10 cellular contexts compared by ENCODE assay signal in the genomic region with DNA sequence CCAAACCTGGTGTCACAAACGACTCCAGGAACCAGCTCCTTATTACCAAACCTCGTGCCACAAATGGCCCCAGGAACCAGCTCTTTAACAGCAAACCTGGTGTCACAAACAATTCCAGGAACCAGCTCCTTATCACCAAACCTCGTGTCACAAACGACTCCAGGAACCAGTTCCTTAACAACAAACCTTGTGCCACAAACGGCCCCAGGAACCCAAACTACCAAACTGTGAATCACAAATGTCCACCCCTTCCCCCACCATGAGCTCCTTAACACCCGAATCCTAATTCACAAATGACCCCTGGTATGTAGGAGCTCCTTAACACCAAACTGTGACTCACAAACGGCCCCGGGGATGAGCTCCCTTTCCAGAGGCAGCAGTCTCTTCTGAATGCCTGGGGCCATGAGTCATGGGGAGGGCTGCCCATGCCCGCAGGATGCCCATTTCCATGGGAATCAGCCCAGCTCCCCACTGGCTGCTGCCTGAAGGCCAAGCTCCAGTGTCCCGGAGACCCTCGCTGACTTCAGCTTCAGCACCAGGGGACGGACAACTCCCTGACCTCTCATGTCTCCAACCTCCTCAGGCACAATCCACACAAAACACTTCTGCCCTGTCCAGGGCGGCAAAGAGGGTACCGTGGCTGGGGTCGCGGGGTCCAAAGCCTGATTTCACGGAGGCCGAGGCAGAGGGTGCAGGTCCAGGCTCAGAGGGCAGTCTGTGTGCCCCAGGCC.
DNase-seq lines count a peak whose midpoint lies in the region; ATAC-seq and TF ChIP-seq lines count a peak whose summit lies in the region.
"Had no signal": no experiment of that assay in that cellular context is flagged by ENCODE, and none has a peak within 500 bp of the region (broad histone marks: within the 10 kb centered on the region; RNA-seq: fewer than 3 reads in every experiment).

No MANE protein-coding gene starts in this region.

- H3K4me1 ChIP-seq in body of pancreas, result peaks cover 6% of the 10 kb centered on the region

- H3K27ac ChIP-seq in body of pancreas, result no peak overlapping the region

- no peak for ATAC-seq in body of pancreas

- peak; percentile 96 for DNase-seq in ACHN
- DNase-seq in HCEC 1CT, result peak; percentile 93
- peak; percentile 83 for DNase-seq in SW480 (ENCODE audit: low spot score)
- peak; percentile 93 to 96 for DNase-seq in foreskin fibroblast
- DNase-seq in DMS 273 treated with DMSO at 0.1 percent for 48 hours (lab: John Stamatoyannopoulos, UW), result no peak
- no peak for DNase-seq in posterior vena cava (ENCODE audit: low spot score)
- no peak for DNase-seq in body of pancreas
- no peak for DNase-seq in putamen (ENCODE audit: low spot score)
- DNase-seq: naive B cell, NCI-H524 had no signal

- 46 to 70% methylated on average over 8 to 18 of the region's 18 CpGs for WGBS in body of pancreas, 2 donors

- intact Hi-C loops in posterior vena cava (cut with DNase I) (loop anchor here in 1 of 2 donors (10.0 kb wide), 1 partner anchor 1408 kb away; no protein-coding TSS in a partner anchor), body of pancreas (cut with DNase I) (no loop called here)

- H3K36me3 ChIP-seq in body of pancreas (replicated peaks in 1 of 2; ENCODE audit: insufficient read depth in 1 of 2, low read depth in 2 of 2), result peaks cover 0 to 3% of the 10 kb centered on the region in 2 donors

- no peaks in the 10 kb centered on the region for H3K27me3 ChIP-seq in body of pancreas

- in situ Hi-C loops in ACHN (cut with HindIII; ENCODE audit: low pct_ligation_motif_present, low pct_unique_long_range_greater_than_20kb, low sequenced_read_pairs), result no loop called here

- H3K4me3 ChIP-seq in foreskin fibroblast (ENCODE audit: low read depth in 1 of 2, low read length in 2 of 2) (no peak overlapping the region), body of pancreas (no peak overlapping the region)

- no peak for TF ChIP-seq POLR2A in body of pancreas (IDR thresholded peaks at IDR 0.05)

- peaks cover 0 to 4% (median 0%) of the 10 kb centered on the region in 3 donors for H3K9me3 ChIP-seq in body of pancreas

- TF ChIP-seq CTCF in foreskin fibroblast (IDR thresholded peaks at IDR 0.05; ENCODE audit: low read depth, low read length), result no peak
- TF ChIP-seq CTCF in body of pancreas (IDR thresholded peaks at IDR 0.05), result no peak

Comparison
In these comparisons a context has a peak if more than half of its experiments do, and no peak if none do; other contexts are left out.
1. DNase-seq: peak in ACHN (single experiment), HCEC 1CT (single experiment), SW480 (single experiment) and foreskin fibroblast (2 of 2); none in DMS 273 treated with DMSO at 0.1 percent for 48 hours (single experiment), posterior vena cava (single experiment), body of pancreas (0 of 4) and putamen (single experiment).